2 cellular contexts compared by ENCODE assay signal in the genomic region with DNA sequence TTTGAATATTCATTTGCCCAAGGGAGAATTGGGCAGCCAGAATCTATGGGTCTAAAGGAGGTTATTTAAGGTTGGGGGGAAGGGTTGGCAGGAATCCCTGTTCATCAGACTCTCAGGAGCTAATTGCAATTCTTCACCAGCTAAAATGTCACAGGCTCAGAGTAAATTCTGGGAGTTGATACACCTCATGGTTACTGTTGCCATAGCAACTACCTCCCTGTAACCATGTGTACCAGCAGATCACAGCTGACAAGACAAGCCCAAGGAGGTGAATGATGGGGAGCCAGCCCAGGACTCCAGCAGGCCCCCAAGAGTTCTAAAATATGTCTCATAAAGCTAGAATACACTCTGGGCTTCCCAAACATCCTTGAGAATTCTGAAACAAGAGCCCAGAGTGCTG.
TF ChIP-seq lines count a peak whose summit lies in the region.

No MANE protein-coding gene starts in this region.

TF ChIP-seq in SK-N-SH, 30 proteins besides CTCF, POLR2A, EP300 and RAD21 (continues in another document):
- TF ChIP-seq REST (IDR thresholded peaks at IDR 0.05; ENCODE audit: low read depth, low read length) (no peak), GATA2 (CRISPR knock-in tag; IDR thresholded peaks at IDR 0.05) (no peak), NRF1 (IDR thresholded peaks at IDR 0.05; ENCODE audit: low read depth, low read length) (no peak), TCF12 (IDR thresholded peaks at IDR 0.05) (no peak), PBX3 (IDR thresholded peaks at IDR 0.05) (no peak), CHD2 (IDR thresholded peaks at IDR 0.05; ENCODE audit: low read length, partially characterized antibody) (no peak), USF2 (IDR thresholded peaks at IDR 0.05; ENCODE audit: borderline replicate concordance, low read depth, low read length) (no peak), GABPA (IDR thresholded peaks at IDR 0.05; ENCODE audit: low read depth) (no peak), SIN3A (IDR thresholded peaks at IDR 0.05; ENCODE audit: borderline replicate concordance, low read depth, low read length) (no peak), EZH2phosphoT487 (IDR thresholded peaks at IDR 0.05; ENCODE audit: borderline replicate concordance, low read depth) (no peak), FOXM1 (IDR thresholded peaks at IDR 0.05; ENCODE audit: low read depth) (no peak), MXI1 (IDR thresholded peaks at IDR 0.05; ENCODE audit: low read depth, low read length) (no peak), RXRA (IDR thresholded peaks at IDR 0.05; ENCODE audit: borderline replicate concordance, low read depth) (no peak), FOXJ3 (CRISPR knock-in tag; IDR thresholded peaks at IDR 0.05) (no peak), NFIC (IDR thresholded peaks at IDR 0.05; ENCODE audit: borderline replicate concordance) (no peak), MAX (IDR thresholded peaks at IDR 0.05; ENCODE audit: low read depth) (no peak), RCOR1 (IDR thresholded peaks at IDR 0.05; ENCODE audit: low read length) (no peak)
- TF ChIP-seq, protein P1, sequence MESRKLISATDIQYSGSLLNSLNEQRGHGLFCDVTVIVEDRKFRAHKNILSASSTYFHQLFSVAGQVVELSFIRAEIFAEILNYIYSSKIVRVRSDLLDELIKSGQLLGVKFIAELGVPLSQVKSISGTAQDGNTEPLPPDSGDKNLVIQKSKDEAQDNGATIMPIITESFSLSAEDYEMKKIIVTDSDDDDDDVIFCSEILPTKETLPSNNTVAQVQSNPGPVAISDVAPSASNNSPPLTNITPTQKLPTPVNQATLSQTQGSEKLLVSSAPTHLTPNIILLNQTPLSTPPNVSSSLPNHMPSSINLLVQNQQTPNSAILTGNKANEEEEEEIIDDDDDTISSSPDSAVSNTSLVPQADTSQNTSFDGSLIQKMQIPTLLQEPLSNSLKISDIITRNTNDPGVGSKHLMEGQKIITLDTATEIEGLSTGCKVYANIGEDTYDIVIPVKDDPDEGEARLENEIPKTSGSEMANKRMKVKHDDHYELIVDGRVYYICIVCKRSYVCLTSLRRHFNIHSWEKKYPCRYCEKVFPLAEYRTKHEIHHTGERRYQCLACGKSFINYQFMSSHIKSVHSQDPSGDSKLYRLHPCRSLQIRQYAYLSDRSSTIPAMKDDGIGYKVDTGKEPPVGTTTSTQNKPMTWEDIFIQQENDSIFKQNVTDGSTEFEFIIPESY (IDR thresholded peaks at IDR 0.05; ENCODE audit: borderline replicate concordance, low read depth), result no peak
- TF ChIP-seq, protein P2, sequence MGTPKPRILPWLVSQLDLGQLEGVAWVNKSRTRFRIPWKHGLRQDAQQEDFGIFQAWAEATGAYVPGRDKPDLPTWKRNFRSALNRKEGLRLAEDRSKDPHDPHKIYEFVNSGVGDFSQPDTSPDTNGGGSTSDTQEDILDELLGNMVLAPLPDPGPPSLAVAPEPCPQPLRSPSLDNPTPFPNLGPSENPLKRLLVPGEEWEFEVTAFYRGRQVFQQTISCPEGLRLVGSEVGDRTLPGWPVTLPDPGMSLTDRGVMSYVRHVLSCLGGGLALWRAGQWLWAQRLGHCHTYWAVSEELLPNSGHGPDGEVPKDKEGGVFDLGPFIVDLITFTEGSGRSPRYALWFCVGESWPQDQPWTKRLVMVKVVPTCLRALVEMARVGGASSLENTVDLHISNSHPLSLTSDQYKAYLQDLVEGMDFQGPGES (IDR thresholded peaks at IDR 0.05; ENCODE audit: low read depth, low read length), result no peak

TF ChIP-seq in SK-N-SH treated with all-trans-retinoic acid at 6 μM for 48 hours, 23 proteins besides CTCF, POLR2A, EP300 and RAD21 (continued from another document):
- TF ChIP-seq TSHZ2 (CRISPR knock-in tag; IDR thresholded peaks at IDR 0.05) (no peak), POU6F1 (CRISPR knock-in tag; IDR thresholded peaks at IDR 0.05; ENCODE audit: borderline replicate concordance, low read depth) (no peak), CSRNP3 (CRISPR knock-in tag; IDR thresholded peaks at IDR 0.05) (no peak)
TF ChIP-seq in SK-N-SH treated with all-trans-retinoic acid at 6 μM for 48 hours: peak in this region for 0.
